27 cellular contexts compared by ENCODE assay signal in the genomic region with DNA sequence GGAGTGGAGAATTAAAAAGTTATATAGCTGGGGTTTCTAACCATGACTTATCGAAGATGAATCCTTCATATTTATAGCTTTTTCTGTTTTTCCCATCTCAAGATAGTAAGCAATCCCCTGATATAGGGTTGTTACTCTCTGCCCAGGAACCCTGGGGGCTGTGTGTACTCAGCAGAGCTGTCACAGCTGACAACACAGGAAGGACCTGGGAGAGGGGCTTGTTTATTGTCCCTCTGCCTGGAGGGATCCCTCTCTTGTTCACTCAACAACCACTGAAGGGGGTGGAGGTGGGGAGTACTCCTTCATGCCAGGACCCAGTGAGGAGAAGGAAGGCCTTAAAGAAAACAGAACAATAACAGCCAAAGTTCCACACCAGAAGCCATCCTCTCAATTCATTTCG. TPM values are rescaled to one million over a fixed set of nuclear protein-coding genes. Genes with fewer than 3 reads are reported as not detected.
"Had no signal": no experiment of that assay in that cellular context is flagged by ENCODE, and none has a peak within 500 bp of the region (broad histone marks: within the 10 kb centered on the region; RNA-seq: fewer than 3 reads in every experiment).

No MANE protein-coding gene starts in this region.

- H3K27ac ChIP-seq: stomach, suprapubic skin, testis, thoracic aorta, thyroid gland, tibial artery, tibial nerve, transverse colon, upper lobe of left lung, upper lobe of right lung, uterus, vagina had no signal

- H3K36me3 ChIP-seq: stomach, suprapubic skin, thoracic aorta, thyroid gland, tibial artery, tibial nerve, transverse colon, upper lobe of left lung, upper lobe of right lung, uterus, vagina had no signal

- H3K4me1 ChIP-seq: stomach, thyroid gland, tibial artery, transverse colon, upper lobe of left lung, upper lobe of right lung, uterus, vagina had no signal

- ATAC-seq: stimulated activated effector memory CD8-positive, alpha-beta T cell treated with anti-CD3 and anti-CD28 coated beads, Interleukin-12 subunit alpha, Interleukin-12 subunit beta, amount 100 ng/mL, for 72 hours; stimulated activated memory B cell treated with anti-CD40 and anti-IgM and Interleukin-4, amounts not matched to agents 10 μg/mL and 1 μg/mL and 100 μg/mL, for 72 hours; stimulated activated naive B cell treated with anti-CD40 and anti-IgM and Interleukin-4, amounts not matched to agents 10 μg/mL and 1 μg/mL and 100 μg/mL, for 72 hours; stimulated activated naive CD8-positive, alpha-beta T cell treated with anti-CD3 and anti-CD28 coated beads, Interleukin-15, amount 100 ng/mL, for 72 hours; stimulated activated naive CD8-positive, alpha-beta T cell treated with anti-CD3 and anti-CD28 coated beads, Interleukin-15, Interleukin-2, amounts not matched to agents 100 U/mL and 50 U/mL, for 24 hours; upper lobe of right lung had no signal

- H3K4me3 ChIP-seq: stomach, suprapubic skin, testis, thoracic aorta, thyroid gland, tibial artery, tibial nerve, transverse colon, upper lobe of left lung, upper lobe of right lung, uterus, vagina had no signal

- DNase-seq: stimulated activated CD4-positive, alpha-beta T cell treated with anti-CD3 and anti-CD28 coated beads, Interleukin-2, amount 100 ng/mL, for 48 hours; stimulated activated CD4-positive, alpha-beta T cell treated with anti-CD3 and anti-CD28 coated beads, Interleukin-4, amount 100 ng/mL, for 1 hour; stimulated activated CD4-positive, alpha-beta T cell treated with anti-CD3 and anti-CD28 coated beads, Interleukin-4, amount 100 ng/mL, for 24 hours; stimulated activated CD4-positive, alpha-beta T cell treated with anti-CD3 and anti-CD28 coated beads, Interleukin-4, amount 100 ng/mL, for 4 hours; stimulated activated CD8-positive, alpha-beta memory T cell treated with anti-CD3 and anti-CD28 coated beads, Interleukin-4, amount 100 ng/mL, for 48 hours; stimulated activated naive B cell treated with anti-CD40 and anti-IgM and Interleukin-4, amounts not matched to agents 10 μg/mL and 1 μg/mL and 100 μg/mL, for 72 hours; stimulated activated naive CD4-positive, alpha-beta T cell; stimulated activated naive CD4-positive, alpha-beta T cell treated with Interleukin-2 at 50 U/mL for 16 hours; stimulated activated naive CD8-positive, alpha-beta T cell treated with anti-CD3 and anti-CD28 coated beads, Interleukin-15, amount 100 ng/mL, for 72 hours; stimulated activated naive CD8-positive, alpha-beta T cell treated with anti-CD3 and anti-CD28 coated beads, Interleukin-15, Interleukin-2, amounts not matched to agents 100 U/mL and 50 U/mL, for 24 hours; stomach; substantia nigra; testis; thyroid gland; tibial artery; transverse colon; upper lobe of left lung; upper lobe of right lung; uterus had no signal

- H3K27me3 ChIP-seq: suprapubic skin, testis, thyroid gland, tibial nerve, transverse colon, upper lobe of left lung, upper lobe of right lung, uterus, vagina had no signal

- H3K9me3 ChIP-seq: stomach, suprapubic skin, testis, thoracic aorta, thyroid gland, tibial artery, tibial nerve, transverse colon, upper lobe of left lung, upper lobe of right lung, uterus, vagina had no signal

RNA-seq across cellular contexts. Expression of a gene that starts 19.8 kb away (rescaled TPM):
- total RNA-seq: subcutaneous adipose tissue, suprapubic skin, thyroid gland, upper lobe of right lung, ureter, vagina had no signal
